Comparison of ENCODE assay signal across 1 cellular context in the genomic region with DNA sequence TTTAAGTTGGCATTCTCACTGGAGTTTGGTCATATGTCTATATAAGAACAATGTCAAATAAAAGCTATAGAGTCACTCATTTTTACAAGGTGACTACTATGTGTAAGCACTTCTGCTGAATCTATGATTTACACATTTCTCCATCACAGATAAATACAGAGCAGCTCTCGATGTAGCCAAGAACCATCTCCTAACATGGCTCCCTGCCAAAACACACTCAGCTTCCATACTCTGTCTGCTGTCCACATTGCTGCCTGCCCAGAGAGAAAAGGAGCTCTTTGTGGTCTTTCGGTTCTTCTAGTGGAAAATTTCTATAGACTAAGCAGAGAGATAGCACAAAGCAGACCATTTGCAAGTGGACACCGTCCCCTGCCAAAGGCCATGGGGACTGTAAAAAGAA.
TF ChIP-seq lines count a peak whose summit lies in the region.

No MANE protein-coding gene starts in this region.

TF ChIP-seq in GM23338, 12 proteins besides CTCF, POLR2A, EP300 and RAD21 (continued from another document):
- TF ChIP-seq POLR2AphosphoS5 (IDR thresholded peaks at IDR 0.05; ENCODE audit: low read depth), result no peak
- no peak for TF ChIP-seq ETS1 (IDR thresholded peaks at IDR 0.05)
- no peak for TF ChIP-seq JUNB (IDR thresholded peaks at IDR 0.05; ENCODE audit: unreplicated experiment)
TF ChIP-seq in GM23338: peak in this region for 0.
